Comparison of ENCODE assay signal across 1 cellular context in genomic region chr2:62505649-62506420, GRCh38.
TF ChIP-seq lines count a peak whose summit lies in the region.

A gene with protein sequence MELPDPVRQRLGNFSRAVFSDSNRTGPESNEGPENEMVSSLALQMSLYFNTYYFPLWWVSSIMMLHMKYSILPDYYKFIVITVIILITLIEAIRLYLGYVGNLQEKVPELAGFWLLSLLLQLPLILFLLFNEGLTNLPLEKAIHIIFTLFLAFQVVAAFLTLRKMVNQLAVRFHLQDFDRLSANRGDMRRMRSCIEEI (minus strand): TSS chr2:62506195. CDS start chr2:62506129, 66 bp downstream.

TF ChIP-seq in GM12878, 131 proteins besides CTCF, POLR2A, EP300 and RAD21 (continued from another document and continues in another):
- TF ChIP-seq PKNOX1 (IDR thresholded peaks at IDR 0.05) (no peak), NRF1 (conservative IDR thresholded peaks at IDR 0.05; ENCODE audit: low read depth, low read length) (no peak), E4F1 (IDR thresholded peaks at IDR 0.05; ENCODE audit: borderline replicate concordance, partially characterized antibody) (no peak), GABPA (IDR thresholded peaks at IDR 0.05; ENCODE audit: low read depth) (no peak), ZNF384 (IDR thresholded peaks at IDR 0.05; ENCODE audit: borderline replicate concordance, low read depth, low read length) (no peak), RBBP5 (conservative IDR thresholded peaks at IDR 0.05) (no peak), DPF2 (IDR thresholded peaks at IDR 0.05) (0 out of 2 replicates have a peak, but pooled peaks have one; percentile 37), CBX5 (IDR thresholded peaks at IDR 0.05; ENCODE audit: low read depth) (no peak), RUNX3 (IDR thresholded peaks at IDR 0.05; ENCODE audit: low read length) (peak; percentile 26; the same call in 1 of the 2 replicates), MXI1 (IDR thresholded peaks at IDR 0.05; ENCODE audit: low read depth, low read length) (no peak; the same call in 1 of the 2 replicates), GATAD2B (conservative IDR thresholded peaks at IDR 0.05; ENCODE audit: low read depth) (peak; percentile 75; the same call in 1 of the 2 replicates), TBL1XR1 (IDR thresholded peaks at IDR 0.05; ENCODE audit: low read depth, low read length) (no peak), E2F4 (IDR thresholded peaks at IDR 0.05; ENCODE audit: low read depth, low read length) (no peak), SUPT20H (IDR thresholded peaks at IDR 0.05; ENCODE audit: borderline replicate concordance, control insufficient read depth, low read depth, low read length) (no peak), YY1 (IDR thresholded peaks at IDR 0.05; ENCODE audit: low read depth, low read length) (peak; percentile 100), SREBF2 (IDR thresholded peaks at IDR 0.05; ENCODE audit: low read length) (no peak), NR2C1 (IDR thresholded peaks at IDR 0.05) (peak; percentile 29; the same call in 1 of the 2 replicates), RB1 (IDR thresholded peaks at IDR 0.05; ENCODE audit: borderline replicate concordance) (peak; percentile 70; the same call in 1 of the 2 replicates), PAX8 (IDR thresholded peaks at IDR 0.05) (no peak), E2F8 (IDR thresholded peaks at IDR 0.05; ENCODE audit: low read depth, partially characterized antibody) (no peak), MAX (IDR thresholded peaks at IDR 0.05; ENCODE audit: low read depth, low read length) (peak; percentile 22), BACH1 (IDR thresholded peaks at IDR 0.05; ENCODE audit: borderline replicate concordance) (no peak), PRDM15 (CRISPR knock-in tag; IDR thresholded peaks at IDR 0.05) (no peak), SPI1 (IDR thresholded peaks at IDR 0.05; ENCODE audit: borderline replicate concordance, insufficient read depth, low read depth, low read length) (no peak), POLR2AphosphoS5 (IDR thresholded peaks at IDR 0.05; ENCODE audit: low read length) (no peak), SUZ12 (IDR thresholded peaks at IDR 0.05; ENCODE audit: unreplicated experiment) (no peak)
- TF ChIP-seq, protein P1, sequence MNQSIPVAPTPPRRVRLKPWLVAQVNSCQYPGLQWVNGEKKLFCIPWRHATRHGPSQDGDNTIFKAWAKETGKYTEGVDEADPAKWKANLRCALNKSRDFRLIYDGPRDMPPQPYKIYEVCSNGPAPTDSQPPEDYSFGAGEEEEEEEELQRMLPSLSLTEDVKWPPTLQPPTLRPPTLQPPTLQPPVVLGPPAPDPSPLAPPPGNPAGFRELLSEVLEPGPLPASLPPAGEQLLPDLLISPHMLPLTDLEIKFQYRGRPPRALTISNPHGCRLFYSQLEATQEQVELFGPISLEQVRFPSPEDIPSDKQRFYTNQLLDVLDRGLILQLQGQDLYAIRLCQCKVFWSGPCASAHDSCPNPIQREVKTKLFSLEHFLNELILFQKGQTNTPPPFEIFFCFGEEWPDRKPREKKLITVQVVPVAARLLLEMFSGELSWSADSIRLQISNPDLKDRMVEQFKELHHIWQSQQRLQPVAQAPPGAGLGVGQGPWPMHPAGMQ (IDR thresholded peaks at IDR 0.05; ENCODE audit: borderline replicate concordance): no peak
- TF ChIP-seq, protein P2, sequence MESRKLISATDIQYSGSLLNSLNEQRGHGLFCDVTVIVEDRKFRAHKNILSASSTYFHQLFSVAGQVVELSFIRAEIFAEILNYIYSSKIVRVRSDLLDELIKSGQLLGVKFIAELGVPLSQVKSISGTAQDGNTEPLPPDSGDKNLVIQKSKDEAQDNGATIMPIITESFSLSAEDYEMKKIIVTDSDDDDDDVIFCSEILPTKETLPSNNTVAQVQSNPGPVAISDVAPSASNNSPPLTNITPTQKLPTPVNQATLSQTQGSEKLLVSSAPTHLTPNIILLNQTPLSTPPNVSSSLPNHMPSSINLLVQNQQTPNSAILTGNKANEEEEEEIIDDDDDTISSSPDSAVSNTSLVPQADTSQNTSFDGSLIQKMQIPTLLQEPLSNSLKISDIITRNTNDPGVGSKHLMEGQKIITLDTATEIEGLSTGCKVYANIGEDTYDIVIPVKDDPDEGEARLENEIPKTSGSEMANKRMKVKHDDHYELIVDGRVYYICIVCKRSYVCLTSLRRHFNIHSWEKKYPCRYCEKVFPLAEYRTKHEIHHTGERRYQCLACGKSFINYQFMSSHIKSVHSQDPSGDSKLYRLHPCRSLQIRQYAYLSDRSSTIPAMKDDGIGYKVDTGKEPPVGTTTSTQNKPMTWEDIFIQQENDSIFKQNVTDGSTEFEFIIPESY (IDR thresholded peaks at IDR 0.05): no peak
- TF ChIP-seq, protein P3, sequence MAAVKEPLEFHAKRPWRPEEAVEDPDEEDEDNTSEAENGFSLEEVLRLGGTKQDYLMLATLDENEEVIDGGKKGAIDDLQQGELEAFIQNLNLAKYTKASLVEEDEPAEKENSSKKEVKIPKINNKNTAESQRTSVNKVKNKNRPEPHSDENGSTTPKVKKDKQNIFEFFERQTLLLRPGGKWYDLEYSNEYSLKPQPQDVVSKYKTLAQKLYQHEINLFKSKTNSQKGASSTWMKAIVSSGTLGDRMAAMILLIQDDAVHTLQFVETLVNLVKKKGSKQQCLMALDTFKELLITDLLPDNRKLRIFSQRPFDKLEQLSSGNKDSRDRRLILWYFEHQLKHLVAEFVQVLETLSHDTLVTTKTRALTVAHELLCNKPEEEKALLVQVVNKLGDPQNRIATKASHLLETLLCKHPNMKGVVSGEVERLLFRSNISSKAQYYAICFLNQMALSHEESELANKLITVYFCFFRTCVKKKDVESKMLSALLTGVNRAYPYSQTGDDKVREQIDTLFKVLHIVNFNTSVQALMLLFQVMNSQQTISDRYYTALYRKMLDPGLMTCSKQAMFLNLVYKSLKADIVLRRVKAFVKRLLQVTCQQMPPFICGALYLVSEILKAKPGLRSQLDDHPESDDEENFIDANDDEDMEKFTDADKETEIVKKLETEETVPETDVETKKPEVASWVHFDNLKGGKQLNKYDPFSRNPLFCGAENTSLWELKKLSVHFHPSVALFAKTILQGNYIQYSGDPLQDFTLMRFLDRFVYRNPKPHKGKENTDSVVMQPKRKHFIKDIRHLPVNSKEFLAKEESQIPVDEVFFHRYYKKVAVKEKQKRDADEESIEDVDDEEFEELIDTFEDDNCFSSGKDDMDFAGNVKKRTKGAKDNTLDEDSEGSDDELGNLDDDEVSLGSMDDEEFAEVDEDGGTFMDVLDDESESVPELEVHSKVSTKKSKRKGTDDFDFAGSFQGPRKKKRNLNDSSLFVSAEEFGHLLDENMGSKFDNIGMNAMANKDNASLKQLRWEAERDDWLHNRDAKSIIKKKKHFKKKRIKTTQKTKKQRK (IDR thresholded peaks at IDR 0.05; ENCODE audit: low read depth, low read length): no peak
- TF ChIP-seq, protein P4, sequence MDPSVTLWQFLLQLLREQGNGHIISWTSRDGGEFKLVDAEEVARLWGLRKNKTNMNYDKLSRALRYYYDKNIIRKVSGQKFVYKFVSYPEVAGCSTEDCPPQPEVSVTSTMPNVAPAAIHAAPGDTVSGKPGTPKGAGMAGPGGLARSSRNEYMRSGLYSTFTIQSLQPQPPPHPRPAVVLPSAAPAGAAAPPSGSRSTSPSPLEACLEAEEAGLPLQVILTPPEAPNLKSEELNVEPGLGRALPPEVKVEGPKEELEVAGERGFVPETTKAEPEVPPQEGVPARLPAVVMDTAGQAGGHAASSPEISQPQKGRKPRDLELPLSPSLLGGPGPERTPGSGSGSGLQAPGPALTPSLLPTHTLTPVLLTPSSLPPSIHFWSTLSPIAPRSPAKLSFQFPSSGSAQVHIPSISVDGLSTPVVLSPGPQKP (IDR thresholded peaks at IDR 0.05; ENCODE audit: low read depth, low read length): no peak
- TF ChIP-seq, protein P5, sequence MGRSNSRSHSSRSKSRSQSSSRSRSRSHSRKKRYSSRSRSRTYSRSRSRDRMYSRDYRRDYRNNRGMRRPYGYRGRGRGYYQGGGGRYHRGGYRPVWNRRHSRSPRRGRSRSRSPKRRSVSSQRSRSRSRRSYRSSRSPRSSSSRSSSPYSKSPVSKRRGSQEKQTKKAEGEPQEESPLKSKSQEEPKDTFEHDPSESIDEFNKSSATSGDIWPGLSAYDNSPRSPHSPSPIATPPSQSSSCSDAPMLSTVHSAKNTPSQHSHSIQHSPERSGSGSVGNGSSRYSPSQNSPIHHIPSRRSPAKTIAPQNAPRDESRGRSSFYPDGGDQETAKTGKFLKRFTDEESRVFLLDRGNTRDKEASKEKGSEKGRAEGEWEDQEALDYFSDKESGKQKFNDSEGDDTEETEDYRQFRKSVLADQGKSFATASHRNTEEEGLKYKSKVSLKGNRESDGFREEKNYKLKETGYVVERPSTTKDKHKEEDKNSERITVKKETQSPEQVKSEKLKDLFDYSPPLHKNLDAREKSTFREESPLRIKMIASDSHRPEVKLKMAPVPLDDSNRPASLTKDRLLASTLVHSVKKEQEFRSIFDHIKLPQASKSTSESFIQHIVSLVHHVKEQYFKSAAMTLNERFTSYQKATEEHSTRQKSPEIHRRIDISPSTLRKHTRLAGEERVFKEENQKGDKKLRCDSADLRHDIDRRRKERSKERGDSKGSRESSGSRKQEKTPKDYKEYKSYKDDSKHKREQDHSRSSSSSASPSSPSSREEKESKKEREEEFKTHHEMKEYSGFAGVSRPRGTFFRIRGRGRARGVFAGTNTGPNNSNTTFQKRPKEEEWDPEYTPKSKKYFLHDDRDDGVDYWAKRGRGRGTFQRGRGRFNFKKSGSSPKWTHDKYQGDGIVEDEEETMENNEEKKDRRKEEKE (IDR thresholded peaks at IDR 0.05): no peak
